ENCODE assay signal across 1 cellular context in the genomic region with DNA sequence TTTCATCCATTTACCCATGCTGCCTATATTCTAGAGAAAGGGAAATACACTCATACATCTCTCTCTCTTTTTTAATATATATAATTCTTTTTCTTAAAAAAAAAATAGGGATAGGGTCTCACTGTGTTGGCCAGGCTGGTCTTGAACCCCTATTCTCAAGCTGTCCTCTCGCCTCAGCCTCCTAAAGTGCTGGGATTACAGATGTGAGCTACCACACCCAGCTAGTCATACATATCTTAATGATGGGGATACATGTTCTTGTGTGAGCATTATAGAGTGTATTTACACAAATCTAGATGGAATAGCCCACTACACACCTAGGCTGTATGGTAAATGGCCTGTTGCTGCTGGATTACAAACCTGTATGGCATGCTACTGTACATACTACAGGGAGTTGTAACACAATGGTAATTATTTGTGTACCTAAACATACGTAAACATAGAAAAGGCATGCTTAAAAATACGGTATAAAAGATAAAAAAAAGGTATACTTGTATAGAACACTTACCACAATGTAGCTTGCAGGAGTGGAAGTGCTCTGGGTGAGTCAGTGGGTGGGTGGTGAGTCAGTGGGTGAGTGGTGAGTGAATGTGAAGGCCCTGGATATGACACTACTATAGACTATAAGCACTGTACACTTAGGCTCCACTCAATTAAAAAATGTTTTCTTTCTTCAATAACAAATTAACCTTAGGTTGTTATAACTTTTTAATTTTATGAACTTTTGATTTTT.
TF ChIP-seq lines count a peak whose summit lies in the region.

No MANE protein-coding gene starts in this region.

TF ChIP-seq in A549, 52 proteins besides CTCF, POLR2A, EP300 and RAD21 (continued from another document):
- TF ChIP-seq, protein P1, sequence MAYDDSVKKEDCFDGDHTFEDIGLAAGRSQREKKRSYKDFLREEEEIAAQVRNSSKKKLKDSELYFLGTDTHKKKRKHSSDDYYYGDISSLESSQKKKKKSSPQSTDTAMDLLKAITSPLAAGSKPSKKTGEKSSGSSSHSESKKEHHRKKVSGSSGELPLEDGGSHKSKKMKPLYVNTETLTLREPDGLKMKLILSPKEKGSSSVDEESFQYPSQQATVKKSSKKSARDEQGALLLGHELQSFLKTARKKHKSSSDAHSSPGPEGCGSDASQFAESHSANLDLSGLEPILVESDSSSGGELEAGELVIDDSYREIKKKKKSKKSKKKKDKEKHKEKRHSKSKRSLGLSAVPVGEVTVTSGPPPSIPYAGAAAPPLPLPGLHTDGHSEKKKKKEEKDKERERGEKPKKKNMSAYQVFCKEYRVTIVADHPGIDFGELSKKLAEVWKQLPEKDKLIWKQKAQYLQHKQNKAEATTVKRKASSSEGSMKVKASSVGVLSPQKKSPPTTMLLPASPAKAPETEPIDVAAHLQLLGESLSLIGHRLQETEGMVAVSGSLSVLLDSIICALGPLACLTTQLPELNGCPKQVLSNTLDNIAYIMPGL (CRISPR knock-in tag; IDR thresholded peaks at IDR 0.05; ENCODE audit: borderline replicate concordance) = no peak
- TF ChIP-seq CEBPB (IDR thresholded peaks at IDR 0.05) = no peak
